Comparison of ENCODE assay signal across 1 cellular context in the genomic region with DNA sequence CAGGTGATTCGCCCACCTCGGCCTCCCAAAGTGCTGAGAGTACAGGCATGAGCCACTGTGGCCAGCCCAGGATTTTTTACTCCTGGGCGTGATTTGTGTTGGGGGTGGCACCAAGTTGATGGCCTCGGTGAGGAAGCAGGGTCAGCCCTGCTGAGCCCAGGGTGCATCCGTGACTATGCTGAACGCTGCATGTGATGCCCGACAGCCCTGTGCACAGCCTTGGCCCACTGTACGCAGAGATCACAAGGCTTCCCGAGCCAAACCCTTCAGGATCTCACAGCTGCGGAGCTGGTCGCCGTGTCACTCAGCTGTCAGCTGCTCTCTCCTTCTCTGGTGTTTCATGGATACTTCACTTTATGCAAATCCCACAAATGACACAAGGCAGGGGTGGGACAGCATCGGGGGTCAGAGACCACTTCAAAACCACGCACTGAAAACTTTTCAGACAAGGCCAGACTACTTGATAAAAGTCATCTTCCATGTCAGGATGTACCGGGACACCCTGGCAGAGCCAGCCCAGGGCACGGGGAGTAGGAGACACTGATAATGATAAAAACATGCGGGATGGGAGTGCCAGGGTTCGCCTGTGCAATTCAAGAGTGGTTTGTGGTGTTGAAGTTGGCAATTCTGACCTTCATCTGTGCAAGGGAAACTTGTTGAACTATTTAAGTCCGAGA.
TF ChIP-seq lines count a peak whose summit lies in the region.

No MANE protein-coding gene starts in this region.

TF ChIP-seq in H1, 55 proteins besides CTCF, POLR2A, EP300 and RAD21:
- TF ChIP-seq EZH2 (IDR thresholded peaks at IDR 0.05; ENCODE audit: low read depth, low read length, severe bottlenecking) (no peak), SAP30 (IDR thresholded peaks at IDR 0.05; ENCODE audit: insufficient read depth, insufficient replicate concordance, low read length) (no peak), BRCA1 (IDR thresholded peaks at IDR 0.05; ENCODE audit: low read depth, low read length) (no peak), POLR2AphosphoS5 (IDR thresholded peaks at IDR 0.05; ENCODE audit: low read depth, low read length) (no peak), TAF7 (optimal IDR thresholded peaks at IDR 0.05; ENCODE audit: borderline replicate concordance, low read depth, low read length) (no peak), RNF2 (IDR thresholded peaks at IDR 0.05; ENCODE audit: borderline replicate concordance, low read depth, low read length, missing control alignments, poor library complexity, severe bottlenecking) (no peak), EGR1 (IDR thresholded peaks at IDR 0.05; ENCODE audit: borderline replicate concordance, low read depth, low read length) (no peak)
